ENCODE assay signal across 9 cellular contexts in the genomic region with DNA sequence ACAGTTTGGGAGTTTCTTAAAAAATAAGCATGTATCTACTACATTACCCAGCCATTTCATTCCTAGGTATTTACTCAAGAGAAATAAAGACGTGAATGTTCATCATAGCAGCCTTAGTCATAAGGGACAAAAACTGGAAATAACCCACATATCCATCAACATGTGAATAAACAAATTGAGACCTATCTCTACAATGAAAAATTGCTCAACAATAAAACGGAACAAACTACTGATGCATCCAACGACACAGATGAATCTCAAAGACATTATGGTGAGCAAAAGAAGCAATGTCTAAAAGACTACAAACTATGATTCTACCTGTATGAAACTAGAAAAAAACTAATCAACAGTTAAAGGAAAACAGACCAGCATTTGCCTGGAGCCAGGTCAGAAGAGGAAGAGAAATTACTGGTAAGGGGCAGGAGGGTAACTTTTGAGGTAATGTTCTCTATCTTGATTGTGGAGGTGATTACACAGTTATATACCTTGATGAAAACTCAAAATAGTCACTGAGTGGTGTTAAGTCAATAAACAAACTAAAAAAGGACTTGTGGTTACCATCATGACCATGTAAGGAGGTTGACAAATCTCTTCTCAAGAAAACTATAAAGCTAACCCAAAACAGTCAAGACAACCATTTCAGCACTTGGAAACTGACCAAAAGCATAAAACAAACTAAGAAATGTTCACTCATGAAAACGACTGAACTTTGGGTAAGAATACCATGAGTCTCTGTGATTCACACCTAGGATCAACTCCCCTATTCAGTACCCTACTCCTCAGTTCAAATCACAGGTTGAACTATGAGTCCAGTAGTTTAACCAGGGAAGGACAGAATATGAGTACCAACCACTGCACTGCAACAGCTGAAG. TPM values are rescaled to one million over a fixed set of nuclear protein-coding genes. Genes with fewer than 3 reads are reported as not detected.
DNase-seq lines count a peak whose midpoint lies in the region; ATAC-seq and TF ChIP-seq lines count a peak whose summit lies in the region.
"Had no signal": no experiment of that assay in that cellular context is flagged by ENCODE, and none has a peak within 500 bp of the region (broad histone marks: within the 10 kb centered on the region; RNA-seq: fewer than 3 reads in every experiment).

No MANE protein-coding gene starts in this region.

- DNase-seq in GF-D8 (lab: John Stamatoyannopoulos, UW) (peak; percentile 5), head of caudate nucleus (no peak), dorsolateral prefrontal cortex (no peak), sciatic nerve (ENCODE audit: low spot score) (no peak)
- DNase-seq in T-helper 2 cell treated with Interferon-gamma antibody and Interleukin-4, amounts not matched to agents 5 μg/mL and 100 μg/mL, for 36 hours (ENCODE audit: low spot score), result no peak
- no peak for DNase-seq in stimulated activated CD4-positive, alpha-beta T cell treated with anti-CD3 and anti-CD28 coated beads, Interleukin-4, amount 100 ng/mL, for 4 hours

- H3K4me3 ChIP-seq in mesodermal cell (ENCODE audit: extremely low read depth, insufficient read depth, low read length, poor library complexity, severe bottlenecking) (no peak overlapping the region), dorsolateral prefrontal cortex (no peak overlapping the region)
- H3K4me3 ChIP-seq: SK-N-MC had no signal

- ATAC-seq in GM21423 (IDR thresholded peaks at IDR 0.05; ENCODE audit: unreplicated experiment) (peak; percentile 42), sciatic nerve (no peak)

- no peaks in the 10 kb centered on the region for H3K27me3 Mint-ChIP-seq in T-helper 2 cell treated with Interferon-gamma antibody and Interleukin-4, amounts not matched to agents 5 μg/mL and 100 μg/mL, for 36 hours (ENCODE audit: low read depth)

- H3K4me1 Mint-ChIP-seq in T-helper 2 cell treated with Interferon-gamma antibody and Interleukin-4, amounts not matched to agents 5 μg/mL and 100 μg/mL, for 36 hours (ENCODE audit: low read depth), result peaks cover 31% of the 10 kb centered on the region

- peaks cover 12% of the 10 kb centered on the region for H3K9me3 ChIP-seq in mesodermal cell (ENCODE audit: control insufficient read depth, low read length)

- H3K27ac ChIP-seq in mesodermal cell (ENCODE audit: low read depth, low read length, severe bottlenecking) (peak overlapping the region; percentile 11), dorsolateral prefrontal cortex (peak overlapping the region in 2 of 59 donors; percentile 2 to 28)
- H3K27ac ChIP-seq: SK-N-MC had no signal

- H3K27ac Mint-ChIP-seq in T-helper 2 cell treated with Interferon-gamma antibody and Interleukin-4, amounts not matched to agents 5 μg/mL and 100 μg/mL, for 36 hours, result peak overlapping the region; percentile 62

- H3K36me3 ChIP-seq in mesodermal cell (ENCODE audit: control insufficient read depth, insufficient read depth, low read length), result peaks cover 27% of the 10 kb centered on the region

- intact Hi-C loops in head of caudate nucleus (cut with DNase I) (no loop called here), dorsolateral prefrontal cortex (cut with DNase I) (no loop called here), sciatic nerve (cut with DNase I) (no loop called here)

- no peak for TF ChIP-seq CTCF in dorsolateral prefrontal cortex (IDR thresholded peaks at IDR 0.05 in 54 of 56, conservative IDR thresholded peaks at IDR 0.05 in 2 of 56; ENCODE audit: low read depth in 1 of 56, partially characterized antibody in 56 of 56)

- 86 to 100% methylated on average over 2 of the region's 4 CpGs for WGBS in mesodermal cell (ENCODE audit: insufficient coverage in 2 of 2), 2 experiments

- H3K4me3 Mint-ChIP-seq in T-helper 2 cell treated with Interferon-gamma antibody and Interleukin-4, amounts not matched to agents 5 μg/mL and 100 μg/mL, for 36 hours, result peak overlapping the region; percentile 22

- no peaks in the 10 kb centered on the region for H3K27me3 ChIP-seq in dorsolateral prefrontal cortex

- H3K9me3 Mint-ChIP-seq in T-helper 2 cell treated with Interferon-gamma antibody and Interleukin-4, amounts not matched to agents 5 μg/mL and 100 μg/mL, for 36 hours, result peaks cover 5% of the 10 kb centered on the region

- H3K36me3 Mint-ChIP-seq in T-helper 2 cell treated with Interferon-gamma antibody and Interleukin-4, amounts not matched to agents 5 μg/mL and 100 μg/mL, for 36 hours (ENCODE audit: low read depth), result peaks cover 31% of the 10 kb centered on the region

- peaks cover 4% of the 10 kb centered on the region for H3K4me1 ChIP-seq in mesodermal cell (ENCODE audit: control insufficient read depth, insufficient read depth, low read length, poor library complexity, severe bottlenecking)

RNA-seq across cellular contexts. Expression of gene UIMC1, which starts 10.4 kb away (rescaled TPM):
- polyA plus RNA-seq in mesodermal cell (2013, experiment 1 of 2), result 27.3 TPM
- 31.5 TPM for polyA plus RNA-seq in mesodermal cell (2013, experiment 2 of 2)
- total RNA-seq in dorsolateral prefrontal cortex (10 to 100 TPM; 37.0 to 83.1 (median 53.2) TPM), sciatic nerve (58.0 TPM)

RNA-seq across cellular contexts. Expression of gene ZNF346, which starts 26.4 kb away (rescaled TPM):
- 18.2 TPM for polyA plus RNA-seq in mesodermal cell (2013, experiment 1 of 2)
- polyA plus RNA-seq in mesodermal cell (2013, experiment 2 of 2), result 15.5 TPM
- total RNA-seq in dorsolateral prefrontal cortex, result 10 to 100 TPM; 28.1 to 67.6 (median 44.9) TPM
- total RNA-seq in sciatic nerve, result 27.1 TPM
